ENCODE assay signal across 14 cellular contexts in the genomic region with DNA sequence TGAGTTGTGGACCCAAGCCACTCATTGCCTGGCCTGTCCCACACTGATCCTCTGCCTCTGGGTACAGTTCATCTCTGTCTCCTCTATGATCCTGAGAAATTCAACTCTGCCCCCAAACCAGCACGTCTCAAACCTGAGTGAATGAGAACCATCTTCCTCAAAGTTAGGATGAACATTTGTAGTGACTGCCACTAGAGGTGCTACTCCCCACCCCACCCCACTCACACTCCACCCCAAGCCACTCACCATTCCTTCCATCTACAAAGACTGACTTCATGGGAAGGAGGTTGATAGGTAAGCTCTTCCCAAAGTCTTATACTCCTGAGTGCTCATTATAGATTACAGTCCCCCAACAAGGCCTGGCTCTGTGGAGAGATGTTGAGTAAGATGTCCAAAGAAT. TPM values are rescaled to one million over a fixed set of nuclear protein-coding genes. Genes with fewer than 3 reads are reported as not detected.
DNase-seq lines count a peak whose midpoint lies in the region; ATAC-seq and TF ChIP-seq lines count a peak whose summit lies in the region.
"Had no signal": no experiment of that assay in that cellular context is flagged by ENCODE, and none has a peak within 500 bp of the region (broad histone marks: within the 10 kb centered on the region; RNA-seq: fewer than 3 reads in every experiment).

No MANE protein-coding gene starts in this region.

- DNase-seq in DND-41 (no peak), GM23248 (peak; percentile 14), SJSA1 (ENCODE audit: low read depth in 1 of 2, low spot score in 2 of 2) (no peak), MV-4-11 (lab: John Stamatoyannopoulos, UW) (no peak), islet precursor cell (no peak), putamen (ENCODE audit: low spot score) (no peak)
- DNase-seq in activated T-helper 1 cell treated with anti-CD3 and anti-CD28 coated beads, Interleukin-12 subunit alpha, Interleukin-12 subunit beta, Interleukin-2, Interleukin-4 antibody, amounts not matched to agents 30 ng/mL and 10 ng/mL and 1 ng/mL, durations not matched to agents 14 hours and 24 hours and 36 hours (ENCODE audit: low spot score), result no peak
- DNase-seq: activated CD8-positive, alpha-beta memory T cell treated with anti-CD3 and anti-CD28 coated beads for 24 hours; CD4-positive, CD25-positive, alpha-beta regulatory T cell; hippocampal formation; mesendoderm; NCI-H1694 had no signal

- no peaks in the 10 kb centered on the region for H3K79me2 ChIP-seq in DND-41 (ENCODE audit: insufficient read depth, low read length)
- H3K79me2 ChIP-seq in GM23248 (ENCODE audit: insufficient read depth), result no peaks in the 10 kb centered on the region

- peaks cover 35% of the 10 kb centered on the region for H3F3A ChIP-seq in GM23248 (ENCODE audit: insufficient read depth)

- 94 to 100% methylated on average over 1 of the region's 1 CpG for WGBS in GM23248 (ENCODE audit: low coverage in 1 of 2, low lambda C conversion rate in 2 of 2, missing lambda C conversion rate in 2 of 2), 2 experiments

- no peaks in the 10 kb centered on the region for H4K20me1 ChIP-seq in DND-41 (ENCODE audit: insufficient read depth, low read length)
- no peaks in the 10 kb centered on the region for H4K20me1 ChIP-seq in GM23248 (ENCODE audit: insufficient read depth)

- no peaks in the 10 kb centered on the region for H3K9me3 Mint-ChIP-seq in activated T-helper 1 cell treated with anti-CD3 and anti-CD28 coated beads, Interleukin-12 subunit alpha, Interleukin-12 subunit beta, Interleukin-2, Interleukin-4 antibody, amounts not matched to agents 30 ng/mL and 10 ng/mL and 1 ng/mL, durations not matched to agents 14 hours and 24 hours and 36 hours

- no peak overlapping the region for H3K27ac Mint-ChIP-seq in activated T-helper 1 cell treated with anti-CD3 and anti-CD28 coated beads, Interleukin-12 subunit alpha, Interleukin-12 subunit beta, Interleukin-2, Interleukin-4 antibody, amounts not matched to agents 30 ng/mL and 10 ng/mL and 1 ng/mL, durations not matched to agents 14 hours and 24 hours and 36 hours
- H3K27ac Mint-ChIP-seq: CD4-positive, CD25-positive, alpha-beta regulatory T cell had no signal

- no peak overlapping the region for H3K4me3 Mint-ChIP-seq in activated T-helper 1 cell treated with anti-CD3 and anti-CD28 coated beads, Interleukin-12 subunit alpha, Interleukin-12 subunit beta, Interleukin-2, Interleukin-4 antibody, amounts not matched to agents 30 ng/mL and 10 ng/mL and 1 ng/mL, durations not matched to agents 14 hours and 24 hours and 36 hours
- H3K4me3 Mint-ChIP-seq: CD4-positive, CD25-positive, alpha-beta regulatory T cell had no signal

- H3K9me3 ChIP-seq in DND-41 (ENCODE audit: insufficient read depth, low read length, severe bottlenecking), result peaks cover 11% of the 10 kb centered on the region
- no peaks in the 10 kb centered on the region for H3K9me3 ChIP-seq in GM23248 (ENCODE audit: low read depth)
- no peaks in the 10 kb centered on the region for H3K9me3 ChIP-seq in SJSA1 (replicated peaks)
- H3K9me3 ChIP-seq in muscle layer of duodenum (ENCODE audit: control insufficient read depth in 1 of 2, low read length in 2 of 2), result no peaks in the 10 kb centered on the region

- no peak overlapping the region for H3K27ac ChIP-seq in DND-41 (ENCODE audit: low read length)
- peak overlapping the region; percentile 83 for H3K27ac ChIP-seq in GM23248
- peak overlapping the region; percentile 87 for H3K27ac ChIP-seq in SJSA1
- peak overlapping the region; percentile 41 for H3K27ac ChIP-seq in muscle layer of duodenum (ENCODE audit: low read length)

- H3K4me1 ChIP-seq in DND-41 (ENCODE audit: insufficient read depth, low read length) (no peaks in the 10 kb centered on the region), GM23248 (ENCODE audit: insufficient read depth) (peaks cover 37% of the 10 kb centered on the region), SJSA1 (replicated peaks) (peaks cover 29% of the 10 kb centered on the region), muscle layer of duodenum (ENCODE audit: control insufficient read depth in 1 of 2, insufficient read depth in 2 of 2, low read length in 2 of 2) (peaks cover 7 to 21% of the 10 kb centered on the region in 2 donors)

- in situ Hi-C loops in GM23248 (cut with MboI), result no loop called here

- H3K4me1 Mint-ChIP-seq in activated T-helper 1 cell treated with anti-CD3 and anti-CD28 coated beads, Interleukin-12 subunit alpha, Interleukin-12 subunit beta, Interleukin-2, Interleukin-4 antibody, amounts not matched to agents 30 ng/mL and 10 ng/mL and 1 ng/mL, durations not matched to agents 14 hours and 24 hours and 36 hours (ENCODE audit: low read depth), result no peaks in the 10 kb centered on the region

- H3K9ac ChIP-seq in DND-41 (ENCODE audit: low read depth, low read length) (no peak overlapping the region), GM23248 (0 out of 2 replicates have a peak overlapping the region, but pooled peaks have one; percentile 55)

- no peak overlapping the region for H2AFZ ChIP-seq in DND-41 (ENCODE audit: low read depth, low read length)
- no peak overlapping the region for H2AFZ ChIP-seq in GM23248

- H3K27me3 ChIP-seq in DND-41 (ENCODE audit: insufficient read depth, low read length, poor library complexity), result no peaks in the 10 kb centered on the region
- H3K27me3 ChIP-seq in GM23248 (replicated peaks; ENCODE audit: insufficient read depth), result no peaks in the 10 kb centered on the region
- H3K27me3 ChIP-seq in SJSA1 (replicated peaks), result no peaks in the 10 kb centered on the region
- no peaks in the 10 kb centered on the region for H3K27me3 ChIP-seq in muscle layer of duodenum (ENCODE audit: low read depth, low read length)
- H3K27me3 ChIP-seq: tibial nerve had no signal

- peak; percentile 13 for TF ChIP-seq CTCF in DND-41 (IDR thresholded peaks at IDR 0.05; ENCODE audit: borderline replicate concordance, extremely low read depth, low read length, poor library complexity, severe bottlenecking)

- no peaks in the 10 kb centered on the region for H3K9me2 ChIP-seq in GM23248 (ENCODE audit: insufficient read depth)

- H3K4me2 ChIP-seq in DND-41 (ENCODE audit: insufficient read depth, low read length), result no peak overlapping the region
- peak overlapping the region; percentile 76 for H3K4me2 ChIP-seq in GM23248 (ENCODE audit: unreplicated experiment)

- no peaks in the 10 kb centered on the region for H3K36me3 Mint-ChIP-seq in activated T-helper 1 cell treated with anti-CD3 and anti-CD28 coated beads, Interleukin-12 subunit alpha, Interleukin-12 subunit beta, Interleukin-2, Interleukin-4 antibody, amounts not matched to agents 30 ng/mL and 10 ng/mL and 1 ng/mL, durations not matched to agents 14 hours and 24 hours and 36 hours (ENCODE audit: low read depth)

- H3K4me3 ChIP-seq in DND-41 (ENCODE audit: low read depth in 1 of 2, low read length in 2 of 2) (no peak overlapping the region), GM23248 (no peak overlapping the region), SJSA1 (no peak overlapping the region), muscle layer of duodenum (ENCODE audit: low read depth in 1 of 2, low read length in 2 of 2) (no peak overlapping the region)
- H3K4me3 ChIP-seq: tibial nerve had no signal

- no peaks in the 10 kb centered on the region for H3K27me3 Mint-ChIP-seq in activated T-helper 1 cell treated with anti-CD3 and anti-CD28 coated beads, Interleukin-12 subunit alpha, Interleukin-12 subunit beta, Interleukin-2, Interleukin-4 antibody, amounts not matched to agents 30 ng/mL and 10 ng/mL and 1 ng/mL, durations not matched to agents 14 hours and 24 hours and 36 hours (ENCODE audit: insufficient read depth)

- no peaks in the 10 kb centered on the region for H3K36me3 ChIP-seq in DND-41 (ENCODE audit: insufficient read depth, low read length)
- H3K36me3 ChIP-seq in GM23248 (ENCODE audit: low read depth), result 0 out of 2 replicates have a peak, but pooled peaks cover 10% of the 10 kb centered on the region
- H3K36me3 ChIP-seq in SJSA1, result no peaks in the 10 kb centered on the region
- H3K36me3 ChIP-seq in muscle layer of duodenum (ENCODE audit: control insufficient read depth in 1 of 2, insufficient read depth in 2 of 2, low read length in 2 of 2), result no peaks in the 10 kb centered on the region
- H3K36me3 ChIP-seq: tibial nerve had no signal

- intact Hi-C loops in activated T-helper 1 cell treated with anti-CD3 and anti-CD28 coated beads, Interleukin-12 subunit alpha, Interleukin-12 subunit beta, Interleukin-2, Interleukin-4 antibody, amounts not matched to agents 30 ng/mL and 10 ng/mL and 1 ng/mL, durations not matched to agents 14 hours and 24 hours and 36 hours (cut with micrococcal nuclease), result no loop called here

- ATAC-seq in DND-41 (ENCODE audit: insufficient read depth, low read depth), result peak; percentile 58

RNA-seq across cellular contexts. Expression of a gene that starts 43.8 kb away (rescaled TPM):
- 7.6 and 9.5 TPM in 2 replicates for total RNA-seq in GM23248 (2014; rRNA removed; shearing (Covaris generic))
- 1.7 and 3.2 TPM in 2 replicates for polyA plus RNA-seq in GM23248 (2016; fragmentation: Nextera tagmentation; extraction: Ambion mirVana)
- 1.8 and 1.9 TPM in 2 replicates for total RNA-seq in SJSA1 (2014; rRNA removed; shearing (Covaris generic))
- 0.54 and 0.57 TPM in 2 replicates for total RNA-seq in activated T-helper 1 cell treated with anti-CD3 and anti-CD28 coated beads, Interleukin-12 subunit alpha, Interleukin-12 subunit beta, Interleukin-2, Interleukin-4 antibody, amounts not matched to agents 30 ng/mL and 10 ng/mL and 1 ng/mL, durations not matched to agents 14 hours and 24 hours and 36 hours
